In the genomic region with DNA sequence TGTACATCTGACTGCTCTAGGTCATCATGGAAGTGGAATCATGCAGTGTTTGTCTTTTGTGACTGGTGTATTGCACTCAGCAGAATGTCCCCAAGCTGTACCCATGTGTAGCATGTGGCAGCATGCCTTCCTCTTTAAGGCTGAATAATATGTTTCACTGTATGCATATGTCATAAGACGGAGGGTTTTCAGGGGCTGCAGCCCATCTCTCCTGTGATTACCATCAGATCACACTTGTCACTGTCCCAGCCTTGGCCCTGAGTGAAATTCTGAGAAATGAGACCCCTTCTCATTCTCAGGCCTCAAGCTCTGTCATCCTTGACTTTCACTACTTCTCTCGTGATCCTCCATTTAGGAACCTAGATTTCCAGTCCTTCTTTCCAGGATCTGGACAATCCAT, we compare ENCODE assay signal across 18 cellular contexts. TPM values are rescaled to one million over a fixed set of nuclear protein-coding genes. Genes with fewer than 3 reads are reported as not detected.
DNase-seq lines count a peak whose midpoint lies in the region; ATAC-seq, FAIRE-seq and TF ChIP-seq lines count a peak whose summit lies in the region.
"Had no signal": no experiment of that assay in that cellular context is flagged by ENCODE, and none has a peak within 500 bp of the region (broad histone marks: within the 10 kb centered on the region; RNA-seq: fewer than 3 reads in every experiment).

No MANE protein-coding gene starts in this region.

- H3K27me3 ChIP-seq in muscle layer of colon (ENCODE audit: control insufficient read depth in 1 of 2, insufficient read depth in 2 of 2, low read length in 2 of 2) (no peaks in the 10 kb centered on the region), transverse colon (no peaks in the 10 kb centered on the region), spleen (replicated peaks in 1 of 7) (peaks cover 0 to 3% (median 0%) of the 10 kb centered on the region in 7 donors)

- H3K4me1 ChIP-seq in muscle layer of colon (ENCODE audit: insufficient read depth, low read length) = peaks cover 33% of the 10 kb centered on the region
- peaks cover 0 to 5% (median 0%) of the 10 kb centered on the region in 4 donors for H3K4me1 ChIP-seq in transverse colon
- H3K4me1 ChIP-seq in spleen = no peaks in the 10 kb centered on the region
- H3K4me1 ChIP-seq: A549, Caco-2, HAP-1 had no signal

- no peak overlapping the region for H3K27ac Mint-ChIP-seq in stimulated activated effector memory CD8-positive, alpha-beta T cell treated with anti-CD3 and anti-CD28 coated beads, Interleukin-12 subunit alpha, Interleukin-12 subunit beta, amount 100 ng/mL, for 72 hours
- H3K27ac Mint-ChIP-seq: CD4-positive, alpha-beta T cell had no signal

- intact Hi-C loops in transverse colon (cut with DNase I; ENCODE audit: low total_unique reads) (no loop called here), spleen (cut with DNase I; ENCODE audit: low total_unique reads) (no loop called here)

- H3K9ac ChIP-seq in muscle layer of colon (ENCODE audit: low read length) = no peak overlapping the region

- H3K36me3 ChIP-seq in muscle layer of colon (ENCODE audit: insufficient read depth, low read length) (no peaks in the 10 kb centered on the region), transverse colon (no peaks in the 10 kb centered on the region), spleen (no peaks in the 10 kb centered on the region)
- H3K36me3 ChIP-seq: HAP-1 had no signal

- 86 to 100% methylated on average over 2 of the region's 2 CpGs for WGBS in transverse colon (ENCODE audit: low coverage in 1 of 2), 2 donors
- WGBS in spleen, 5 donors = 71 to 86% (median 83%) methylated on average over 2 of the region's 2 CpGs

- peaks cover 2% of the 10 kb centered on the region for H3K9me3 Mint-ChIP-seq in stimulated activated effector memory CD8-positive, alpha-beta T cell treated with anti-CD3 and anti-CD28 coated beads, Interleukin-12 subunit alpha, Interleukin-12 subunit beta, amount 100 ng/mL, for 72 hours

- H3K36me3 Mint-ChIP-seq in stimulated activated effector memory CD8-positive, alpha-beta T cell treated with anti-CD3 and anti-CD28 coated beads, Interleukin-12 subunit alpha, Interleukin-12 subunit beta, amount 100 ng/mL, for 72 hours = peaks cover 7% of the 10 kb centered on the region

- H3K9me3 ChIP-seq in muscle layer of colon (ENCODE audit: low read length) = no peaks in the 10 kb centered on the region
- no peaks in the 10 kb centered on the region for H3K9me3 ChIP-seq in transverse colon
- peaks cover 0 to 19% (median 6%) of the 10 kb centered on the region in 8 donors for H3K9me3 ChIP-seq in spleen
- H3K9me3 ChIP-seq: Caco-2, HAP-1 had no signal

- DNase-seq in GM12892 (ENCODE audit: insufficient read length) = no peak
- peak; percentile 17 for DNase-seq in ecto neural progenitor cell (ENCODE audit: low spot score)
- no peak for DNase-seq in transverse colon
- DNase-seq in spleen = no peak
- DNase-seq in stimulated activated effector memory CD8-positive, alpha-beta T cell treated with anti-CD3 and anti-CD28 coated beads, Interleukin-12 subunit alpha, Interleukin-12 subunit beta, amount 100 ng/mL, for 72 hours (ENCODE audit: low spot score in 2 of 2) = no peak
- DNase-seq: AML-193; Caco-2; CD4-positive, alpha-beta T cell had no signal

- TF ChIP-seq EP300 in transverse colon (IDR thresholded peaks at IDR 0.05; ENCODE audit: low read depth) = no peak

- H3K4me3 ChIP-seq in muscle layer of colon (ENCODE audit: low read depth in 1 of 2, low read length in 2 of 2) (no peak overlapping the region), transverse colon (no peak overlapping the region), spleen (no peak overlapping the region)
- H3K4me3 ChIP-seq: A549, HAP-1 had no signal

- no peaks in the 10 kb centered on the region for H3K4me1 Mint-ChIP-seq in stimulated activated effector memory CD8-positive, alpha-beta T cell treated with anti-CD3 and anti-CD28 coated beads, Interleukin-12 subunit alpha, Interleukin-12 subunit beta, amount 100 ng/mL, for 72 hours

- H3K4me3 Mint-ChIP-seq in stimulated activated effector memory CD8-positive, alpha-beta T cell treated with anti-CD3 and anti-CD28 coated beads, Interleukin-12 subunit alpha, Interleukin-12 subunit beta, amount 100 ng/mL, for 72 hours = no peak overlapping the region
- H3K4me3 Mint-ChIP-seq: CD4-positive, alpha-beta T cell had no signal

- H3K27ac ChIP-seq in muscle layer of colon (ENCODE audit: low read depth, low read length) = peak overlapping the region; percentile 10
- H3K27ac ChIP-seq in transverse colon = peak overlapping the region in 3 of 4 donors; percentile 24 to 63 (median 55)
- H3K27ac ChIP-seq in spleen = no peak overlapping the region
- H3K27ac ChIP-seq: 22Rv1, A549, C4-2B, HL-60 had no signal

- ATAC-seq in stimulated activated effector memory CD8-positive, alpha-beta T cell treated with anti-CD3 and anti-CD28 coated beads, Interleukin-12 subunit alpha, Interleukin-12 subunit beta, amount 100 ng/mL, for 72 hours = no peak
- no peak for ATAC-seq in GM21360 (IDR thresholded peaks at IDR 0.05; ENCODE audit: unreplicated experiment)
- ATAC-seq: A549 had no signal

- TF ChIP-seq POLR2A in GM12892 (IDR thresholded peaks at IDR 0.05; ENCODE audit: low read depth, low read length) (no peak), transverse colon (IDR thresholded peaks at IDR 0.05) (no peak), spleen (IDR thresholded peaks at IDR 0.05) (no peak)

- no peak for TF ChIP-seq CTCF in transverse colon (IDR thresholded peaks at IDR 0.05)
- TF ChIP-seq CTCF in spleen (IDR thresholded peaks at IDR 0.05 in 8 of 11, conservative IDR thresholded peaks at IDR 0.05 in 3 of 11) = no peak

- peak; percentile 9 for FAIRE-seq in GM12892 (lab: Jason Lieb, UNC)
- FAIRE-seq: A549, D721Med, G401.6 had no signal

- in situ Hi-C loops in transverse colon (cut with MboI; ENCODE audit: low pct_ligation_motif_present in 1 of 4, low pct_unique_long_range_greater_than_20kb in 1 of 4, low sequenced_read_pairs in 3 of 4) = no loop called here

RNA-seq across cellular contexts. Expression of a gene that starts 50.0 kb away (rescaled TPM):
- polyA plus RNA-seq in GM12892 (2012; ENCODE audit: missing spikeins) = 0.17 TPM
- total RNA-seq in transverse colon = 10 to 100 TPM in 3 of 4 donors, 1 to 10 TPM in 1; 7.8 to 19.1 (median 13.0) TPM
- 10 to 100 TPM; 20.8 to 38.2 (median 22.2) TPM for total RNA-seq in spleen
- polyA plus RNA-seq in spleen = 1 to 10 TPM; 3.7 to 7.0 (median 3.7) TPM
- total RNA-seq: Caco-2; CD4-positive, alpha-beta T cell; H4 had no signal
- polyA plus RNA-seq: A549 had no signal

Comparison
In these comparisons a context has a peak if more than half of its experiments do, and no peak if none do; other contexts are left out.
1. H3K27ac ChIP-seq: peak in muscle layer of colon (single experiment) and transverse colon (3 of 4); none in spleen (0 of 8).